ENCODE assay signal across 1 cellular context in genomic region chr14:101194356-101195308, GRCh38.
TF ChIP-seq lines count a peak whose summit lies in the region.

No MANE protein-coding gene starts in this region.

TF ChIP-seq in WTC11, 78 proteins besides CTCF, POLR2A, EP300 and RAD21:
- TF ChIP-seq ZNF423 (CRISPR knock-in tag; IDR thresholded peaks at IDR 0.05): peak; percentile 89
- no peak for TF ChIP-seq AR (CRISPR knock-in tag; IDR thresholded peaks at IDR 0.05)
- TF ChIP-seq E2F5 (CRISPR knock-in tag; IDR thresholded peaks at IDR 0.05): no peak
- no peak for TF ChIP-seq ZNF281 (CRISPR knock-in tag; IDR thresholded peaks at IDR 0.05)
- TF ChIP-seq GTF2I (CRISPR knock-in tag; conservative IDR thresholded peaks at IDR 0.05): no peak
